ENCODE assay signal across 13 cellular contexts in genomic region chr3:31968391-31968926, GRCh38. TPM values are rescaled to one million over a fixed set of nuclear protein-coding genes. Genes with fewer than 3 reads are reported as not detected.
DNase-seq lines count a peak whose midpoint lies in the region; ATAC-seq, FAIRE-seq and TF ChIP-seq lines count a peak whose summit lies in the region.
"Had no signal": no experiment of that assay in that cellular context is flagged by ENCODE, and none has a peak within 500 bp of the region (broad histone marks: within the 10 kb centered on the region; RNA-seq: fewer than 3 reads in every experiment).

No MANE protein-coding gene starts in this region.

- POLR2A ChIA-PET in Caco-2 (lab: Charles Lee), result no interaction called here

- H3K36me3 Mint-ChIP-seq in Caco-2 (ENCODE audit: insufficient read depth, unreplicated experiment), result peaks cover 8% of the 10 kb centered on the region

- TSS peak; percentile 28 for BruUV-seq in Caco-2 (replicated peaks; lab: Mats Ljungman, UMichigan)

- DNase-seq in Caco-2 (no peak), RCC 7860 (ENCODE audit: low spot score) (peak; percentile 27), fibroblast of mammary gland (ENCODE audit: low read depth) (peak; percentile 78), pulmonary artery endothelial cell (ENCODE audit: low read depth, low spot score) (peak; percentile 43), WERI-Rb-1 (no peak)
- DNase-seq in activated naive CD4-positive, alpha-beta T cell (lab: John Stamatoyannopoulos, UW), result no peak
- DNase-seq: amniotic stem cell, DMS79 treated with DMSO at 0.1 percent for 48 hours, T-helper 17 cell had no signal

- no peaks in the 10 kb centered on the region for H3K9me3 Mint-ChIP-seq in Caco-2 (ENCODE audit: unreplicated experiment)
- H3K9me3 Mint-ChIP-seq: stimulated activated naive CD8-positive, alpha-beta T cell treated with anti-CD3 and anti-CD28 coated beads, Interleukin-15, Interleukin-2, amounts not matched to agents 100 ng/mL and 50 ng/mL, for 24 hours had no signal

- intact Hi-C loops in Caco-2 (cut with micrococcal nuclease; ENCODE audit: unreplicated experiment), result loop anchor here (2.0 kb wide), 2 partner anchors 46 to 76 kb away; no protein-coding TSS in a partner anchor

- H3K27me3 Mint-ChIP-seq in Caco-2 (ENCODE audit: insufficient read depth, unreplicated experiment), result no peaks in the 10 kb centered on the region
- H3K27me3 Mint-ChIP-seq: stimulated activated naive CD8-positive, alpha-beta T cell treated with anti-CD3 and anti-CD28 coated beads, Interleukin-15, Interleukin-2, amounts not matched to agents 100 ng/mL and 50 ng/mL, for 24 hours had no signal

- H3K4me3 ChIP-seq in Caco-2 (ENCODE audit: low read depth, low read length) (no peak overlapping the region), fibroblast of mammary gland (ENCODE audit: control insufficient read depth, low read depth, low read length) (no peak overlapping the region), WERI-Rb-1 (ENCODE audit: low read depth, low read length) (no peak overlapping the region)

- no peak overlapping the region for H3K27ac ChIP-seq in WERI-Rb-1
- H3K27ac ChIP-seq: KMS-11 had no signal

- H3K27ac Mint-ChIP-seq in Caco-2 (ENCODE audit: unreplicated experiment), result peak overlapping the region; percentile 97
- H3K27ac Mint-ChIP-seq: stimulated activated naive CD8-positive, alpha-beta T cell treated with anti-CD3 and anti-CD28 coated beads, Interleukin-15, Interleukin-2, amounts not matched to agents 100 ng/mL and 50 ng/mL, for 24 hours; T-helper 17 cell had no signal

- ATAC-seq in GM18511 (IDR thresholded peaks at IDR 0.05; ENCODE audit: unreplicated experiment) (no peak), GM18907 (IDR thresholded peaks at IDR 0.05; ENCODE audit: unreplicated experiment) (no peak)
- ATAC-seq: T-helper 17 cell had no signal

- H3K9me3 ChIP-seq in Caco-2 (no peaks in the 10 kb centered on the region), WERI-Rb-1 (ENCODE audit: severe bottlenecking) (no peaks in the 10 kb centered on the region)

- peak overlapping the region; percentile 71 for H3K4me3 Mint-ChIP-seq in Caco-2 (ENCODE audit: unreplicated experiment)
- H3K4me3 Mint-ChIP-seq: stimulated activated naive CD8-positive, alpha-beta T cell treated with anti-CD3 and anti-CD28 coated beads, Interleukin-15, Interleukin-2, amounts not matched to agents 100 ng/mL and 50 ng/mL, for 24 hours; T-helper 17 cell had no signal

- H3K4me1 Mint-ChIP-seq in Caco-2 (ENCODE audit: low read depth, unreplicated experiment), result peaks cover 23% of the 10 kb centered on the region

- FAIRE-seq in RCC 7860 (lab: Jason Lieb, UNC), result no peak

- no peaks in the 10 kb centered on the region for H3K36me3 ChIP-seq in Caco-2 (ENCODE audit: control insufficient read depth, insufficient read depth, low read length)
- no peaks in the 10 kb centered on the region for H3K36me3 ChIP-seq in WERI-Rb-1

- no peaks in the 10 kb centered on the region for H3K27me3 ChIP-seq in Caco-2 (replicated peaks; ENCODE audit: control insufficient read depth, insufficient read depth, low read length)
- no peaks in the 10 kb centered on the region for H3K27me3 ChIP-seq in WERI-Rb-1 (ENCODE audit: insufficient read depth, low read depth, severe bottlenecking)

- TF ChIP-seq CTCF in Caco-2 (IDR thresholded peaks at IDR 0.05; ENCODE audit: insufficient read depth in 1 of 2, low read depth in 1 of 2, low read length in 1 of 2, severe bottlenecking in 1 of 2, unreplicated experiment in 1 of 2), result no peak
- no peak for TF ChIP-seq CTCF in fibroblast of mammary gland (conservative IDR thresholded peaks at IDR 0.05; ENCODE audit: control insufficient read depth, insufficient read depth, low read depth, low read length)
- TF ChIP-seq CTCF in WERI-Rb-1 (IDR thresholded peaks at IDR 0.05; ENCODE audit: low read depth, low read length), result no peak

- CTCF ChIA-PET in Caco-2 (lab: Charles Lee), result no interaction called here

- H3K4me1 ChIP-seq in Caco-2, result peaks cover 51% of the 10 kb centered on the region

RNA-seq across cellular contexts. Expression of gene OSBPL10, which starts 12.6 kb away (rescaled TPM):
- total RNA-seq in Caco-2 (2022), result 71.2 and 79.5 TPM in 2 replicates
- 17.3 and 20.2 TPM in 2 replicates for total RNA-seq in pulmonary artery endothelial cell

RNA-seq across cellular contexts. Expression of gene ZNF860, which starts 13.1 kb away (rescaled TPM):
- total RNA-seq in Caco-2 (2022) (4.7 and 5.9 TPM in 2 replicates), pulmonary artery endothelial cell (1.6 and 3.2 TPM in 2 replicates)

Comparison
In these comparisons a context has a peak if more than half of its experiments do, and no peak if none do; other contexts are left out.
1. DNase-seq: peak in RCC 7860 (single experiment), fibroblast of mammary gland (single experiment) and pulmonary artery endothelial cell (single experiment); none in Caco-2 (0 of 2), WERI-Rb-1 (single experiment) and activated naive CD4-positive, alpha-beta T cell (0 of 4).